In genomic region chr21:30463713-30464112, GRCh38 we compare ENCODE assay signal across 12 cellular contexts. TPM values are rescaled to one million over a fixed set of nuclear protein-coding genes. Genes with fewer than 3 reads are reported as not detected.
DNase-seq lines count a peak whose midpoint lies in the region; ATAC-seq, FAIRE-seq and TF ChIP-seq lines count a peak whose summit lies in the region.
"Had no signal": no experiment of that assay in that cellular context is flagged by ENCODE, and none has a peak within 500 bp of the region (broad histone marks: within the 10 kb centered on the region; RNA-seq: fewer than 3 reads in every experiment).

No MANE protein-coding gene starts in this region.

- no peak overlapping the region for H3K9ac ChIP-seq in OCI-LY1 (ENCODE audit: low read length)
- no peak overlapping the region for H3K9ac ChIP-seq in H1 (replicated peaks in 1 of 4; ENCODE audit: extremely low read depth in 1 of 4, low read depth in 3 of 4, low read length in 3 of 4)

- H4K91ac ChIP-seq in H1 (replicated peaks; ENCODE audit: insufficient read length, low read length): no peak overlapping the region

- no peak overlapping the region for H2BK15ac ChIP-seq in H1 (ENCODE audit: low read length)

- TF ChIP-seq RAD21 in H1 (IDR thresholded peaks at IDR 0.05 in 1 of 2, conservative IDR thresholded peaks at IDR 0.05 in 1 of 2; ENCODE audit: low read depth in 2 of 2, low read length in 2 of 2): peak; percentile 75 to 76

- H3K79me2 ChIP-seq in OCI-LY1 (ENCODE audit: insufficient read depth, low read length): no peaks in the 10 kb centered on the region
- H3K79me2 ChIP-seq in H1 (ENCODE audit: control insufficient read depth in 1 of 2, insufficient read depth in 2 of 2, low read length in 2 of 2): no peaks in the 10 kb centered on the region

- H3K4me2 ChIP-seq in OCI-LY1 (ENCODE audit: low read length): no peak overlapping the region
- no peak overlapping the region for H3K4me2 ChIP-seq in H1 (ENCODE audit: insufficient read depth in 1 of 2, low read depth in 2 of 2, low read length in 2 of 2)

- no peaks in the 10 kb centered on the region for H3K9me2 ChIP-seq in OCI-LY1 (ENCODE audit: low read depth, low read length)

- no peaks in the 10 kb centered on the region for H3K9me3 Mint-ChIP-seq in MCF 10A (ENCODE audit: unreplicated experiment)

- no peak overlapping the region for H2BK120ac ChIP-seq in H1 (replicated peaks; ENCODE audit: low read depth, low read length)

- no peak overlapping the region for H3K4me3 Mint-ChIP-seq in MCF 10A (ENCODE audit: unreplicated experiment)
- H3K4me3 Mint-ChIP-seq: activated naive CD8-positive, alpha-beta T cell had no signal

- no TSS peak for BruUV-seq in MCF 10A (replicated peaks; lab: Mats Ljungman, UMichigan)

- TF ChIP-seq CTCF in MCF 10A (IDR thresholded peaks at IDR 0.05; ENCODE audit: unreplicated experiment) (peak; percentile 53), breast epithelium (IDR thresholded peaks at IDR 0.05) (peak in 1 of 3 donors; percentile 27), OCI-LY1 (IDR thresholded peaks at IDR 0.05; ENCODE audit: low read length) (peak; percentile 75), H1 (IDR thresholded peaks at IDR 0.05; ENCODE audit: control extremely low read depth in 1 of 3, insufficient read depth in 1 of 3, low read depth in 1 of 3, low read length in 3 of 3) (peak in 2 of 3 experiments; percentile 65 to 74; a peak in 3 of 4 replicates), upper lobe of right lung (IDR thresholded peaks at IDR 0.05) (peak; percentile 16)

- no peak overlapping the region for H3K4ac ChIP-seq in H1 (replicated peaks; ENCODE audit: insufficient read length, low read depth, low read length)

- H4K20me1 ChIP-seq in OCI-LY1 (ENCODE audit: insufficient read depth, low read length): no peaks in the 10 kb centered on the region
- no peaks in the 10 kb centered on the region for H4K20me1 ChIP-seq in H1 (replicated peaks in 1 of 2; ENCODE audit: control insufficient read depth in 1 of 2, insufficient read depth in 2 of 2, low read length in 2 of 2)

- no peak overlapping the region for H2BK12ac ChIP-seq in H1 (ENCODE audit: low read depth, low read length)

- H3K27ac ChIP-seq in breast epithelium: no peak overlapping the region
- H3K27ac ChIP-seq in OCI-LY1 (ENCODE audit: low read depth, low read length, poor library complexity, severe bottlenecking): no peak overlapping the region
- H3K27ac ChIP-seq in H1 (ENCODE audit: low read depth, low read length): no peak overlapping the region
- H3K27ac ChIP-seq in upper lobe of right lung: no peak overlapping the region

- no peak overlapping the region for H4K8ac ChIP-seq in H1 (ENCODE audit: extremely low read depth, insufficient read depth, low read length)

- peak; percentile 69 for FAIRE-seq in H1 (lab: Jason Lieb, UNC)

- no peaks in the 10 kb centered on the region for H3K36me3 Mint-ChIP-seq in MCF 10A (ENCODE audit: insufficient read depth, unreplicated experiment)
- H3K36me3 Mint-ChIP-seq: activated naive CD8-positive, alpha-beta T cell had no signal

- POLR2A ChIA-PET in MCF 10A (lab: Yijun Ruan, JAX) (no interaction called here), H1 (lab: Charles Lee; ENCODE audit: partially characterized antibody) (no interaction called here)

- H3K27me3 ChIP-seq in breast epithelium (no peaks in the 10 kb centered on the region), OCI-LY1 (ENCODE audit: insufficient read depth, low read length) (no peaks in the 10 kb centered on the region), H1 (replicated peaks in 1 of 4; ENCODE audit: control insufficient read depth in 3 of 4, extremely low read depth in 1 of 4, insufficient read depth in 3 of 4, low read length in 3 of 4) (no peaks in the 10 kb centered on the region), upper lobe of right lung (no peaks in the 10 kb centered on the region)

- H3K79me1 ChIP-seq in H1 (ENCODE audit: low read depth, low read length): no peaks in the 10 kb centered on the region

- H3K14ac ChIP-seq in H1 (ENCODE audit: insufficient read length): no peak overlapping the region

- H3F3A ChIP-seq in OCI-LY1 (ENCODE audit: insufficient read depth, low read length): no peaks in the 10 kb centered on the region

- no peak for ATAC-seq in upper lobe of right lung
- no peak for ATAC-seq in GM18519 (IDR thresholded peaks at IDR 0.05; ENCODE audit: low FRiP score, unreplicated experiment)
- no peak for ATAC-seq in GM18517 (IDR thresholded peaks at IDR 0.05; ENCODE audit: unreplicated experiment)

- H3K4me3 ChIP-seq in breast epithelium: no peak overlapping the region
- H3K4me3 ChIP-seq in OCI-LY1 (ENCODE audit: low read depth, low read length, poor library complexity, severe bottlenecking): no peak overlapping the region
- no peak overlapping the region for H3K4me3 ChIP-seq in H1 (ENCODE audit: extremely low read depth in 1 of 4, insufficient read depth in 2 of 4, low read depth in 3 of 4, low read length in 4 of 4)
- H3K4me3 ChIP-seq in upper lobe of right lung: no peak overlapping the region

- no peaks in the 10 kb centered on the region for H3K23me2 ChIP-seq in H1 (ENCODE audit: low read depth, low read length)

- no peak overlapping the region for H2AK5ac ChIP-seq in H1 (ENCODE audit: low read depth, low read length)

- no peaks in the 10 kb centered on the region for H3K4me1 Mint-ChIP-seq in MCF 10A (ENCODE audit: insufficient read depth, unreplicated experiment)

- no peak overlapping the region for H3K23ac ChIP-seq in H1 (ENCODE audit: insufficient read length)

- H3K27me3 Mint-ChIP-seq in MCF 10A (ENCODE audit: insufficient read depth, unreplicated experiment): peaks cover 68% of the 10 kb centered on the region

- no peak overlapping the region for H2BK5ac ChIP-seq in H1 (ENCODE audit: low read depth, low read length)

- H3K36me3 ChIP-seq in breast epithelium: no peaks in the 10 kb centered on the region
- no peaks in the 10 kb centered on the region for H3K36me3 ChIP-seq in OCI-LY1 (ENCODE audit: insufficient read depth, low read length)
- no peaks in the 10 kb centered on the region for H3K36me3 ChIP-seq in H1 (ENCODE audit: control insufficient read depth in 2 of 4, insufficient read depth in 4 of 4, low read length in 3 of 4)
- no peaks in the 10 kb centered on the region for H3K36me3 ChIP-seq in upper lobe of right lung

- DNase-seq in MCF 10A (ENCODE audit: unreplicated experiment) (peak; percentile 29), breast epithelium (ENCODE audit: low spot score in 2 of 2) (no peak), H1 (ENCODE audit: low read depth in 1 of 2, low spot score in 2 of 2) (no peak), upper lobe of right lung (no peak), NCI-H345 treated with DMSO at 0.1 percent for 48 hours (lab: John Stamatoyannopoulos, UW; ENCODE audit: unreplicated experiment) (no peak)
- DNase-seq: NCI-H2081 treated with DMSO at 0.1 percent for 48 hours had no signal

- no peak for TF ChIP-seq EP300 in H1 (IDR thresholded peaks at IDR 0.05; ENCODE audit: borderline replicate concordance in 1 of 2, low read depth in 2 of 2, low read length in 2 of 2)

- H3K9me3 ChIP-seq in breast epithelium (no peaks in the 10 kb centered on the region), OCI-LY1 (ENCODE audit: low read length) (no peaks in the 10 kb centered on the region), H1 (ENCODE audit: insufficient read depth in 2 of 2, low read depth in 1 of 2, low read length in 1 of 2) (no peaks in the 10 kb centered on the region), upper lobe of right lung (no peaks in the 10 kb centered on the region)

- H2AFZ ChIP-seq in OCI-LY1 (ENCODE audit: low read length) (no peak overlapping the region), H1 (ENCODE audit: low read length) (0 out of 2 replicates have a peak overlapping the region, but pooled peaks have one; percentile 81)

- CTCF ChIA-PET in MCF 10A (lab: Yijun Ruan, JAX) (interaction anchor here (0.5 to 1.6 kb wide), 9 partner anchors 9 to 526 kb away, joined by 3 to 4 read pairs (median 3); no protein-coding TSS in a partner anchor), H1 (lab: Charles Lee; ENCODE audit: partially characterized antibody) (interaction anchor here (0.5 to 2.1 kb wide), 32 partner anchors 9 to 813 kb away, joined by 3 to 21 read pairs (median 4); partner anchors contain the start of genes KRTAP21-3 and KRTAP27-1)

- H3K27ac Mint-ChIP-seq in MCF 10A (ENCODE audit: low read depth, unreplicated experiment): no peak overlapping the region
- H3K27ac Mint-ChIP-seq: activated naive CD8-positive, alpha-beta T cell had no signal

- H3K56ac ChIP-seq in H1 (replicated peaks; ENCODE audit: insufficient read length, low read depth, low read length): no peak overlapping the region

- no peak overlapping the region for H3K18ac ChIP-seq in H1 (ENCODE audit: extremely low read depth, low read length)

- intact Hi-C loops in MCF 10A (cut with micrococcal nuclease): no loop called here
- intact Hi-C loops in breast epithelium (cut with DNase I; ENCODE audit: low total_unique reads): no loop called here
- intact Hi-C loops in upper lobe of right lung (cut with DNase I): no loop called here

- TF ChIP-seq POLR2A in breast epithelium (IDR thresholded peaks at IDR 0.05) (no peak), H1 (IDR thresholded peaks at IDR 0.05; ENCODE audit: control extremely low read depth in 1 of 2, low read depth in 2 of 2, low read length in 2 of 2) (no peak)

- H2BK20ac ChIP-seq in H1 (ENCODE audit: low read length): no peak overlapping the region

- H4K5ac ChIP-seq in H1 (ENCODE audit: insufficient read length, low read depth, low read length): no peak overlapping the region

- WGBS in H1 (ENCODE audit: extremely low coverage in 1 of 2, insufficient coverage in 1 of 2, insufficient read length in 1 of 2, insufficient replicate concordance in 2 of 2, low coverage in 1 of 2, low lambda C conversion rate in 2 of 2, missing lambda C conversion rate in 1 of 2), 2 experiments: 43% methylated on average over 3 of the region's 3 CpGs; no CpG with 5 or more reads in 1 of the 2 experiments

- H3K4me1 ChIP-seq in breast epithelium: no peaks in the 10 kb centered on the region
- H3K4me1 ChIP-seq in OCI-LY1 (ENCODE audit: insufficient read depth, low read length, severe bottlenecking): no peaks in the 10 kb centered on the region
- H3K4me1 ChIP-seq in H1 (replicated peaks in 1 of 4; ENCODE audit: control insufficient read depth in 3 of 4, insufficient read depth in 4 of 4, low read length in 3 of 4): no peaks in the 10 kb centered on the region
- H3K4me1 ChIP-seq in upper lobe of right lung: no peaks in the 10 kb centered on the region

RNA-seq across cellular contexts. Expression of gene KRTAP19-1, which starts 16.5 kb away (rescaled TPM):
- not detected in 2 replicates for total RNA-seq in MCF 10A (2022)
- total RNA-seq in breast epithelium: not detected
- not detected in 2 replicates for total RNA-seq in H1 (2021; fragmentation: NEBNext Ultra II Directional; extraction: Animal tissue kit (Norgen Biotek cat#: 25700))
- not detected in 2 replicates for polyA plus RNA-seq in H1 (2011; rRNA removed)
- polyA plus RNA-seq in H1 (2011; cell fraction: cytosol; rRNA removed): not detected
- polyA plus RNA-seq in H1 (2011; cell fraction: nucleus; rRNA removed): not detected
- not detected in 4 replicates for polyA plus RNA-seq in H1 (2012, experiment 1 of 2)
- not detected for polyA plus RNA-seq in H1 (2012, experiment 2 of 2)
- polyA plus RNA-seq in H1 (2013, experiment 1 of 2): not detected
- not detected for polyA plus RNA-seq in H1 (2013, experiment 2 of 2)
- polyA minus RNA-seq in H1 (2011; rRNA and poly(A)+ RNA removed): not detected in 2 replicates
- not detected for polyA minus RNA-seq in H1 (2011; cell fraction: cytosol; rRNA and poly(A)+ RNA removed)
- not detected for polyA minus RNA-seq in H1 (2011; cell fraction: nucleus; rRNA and poly(A)+ RNA removed)
- total RNA-seq in upper lobe of right lung: not detected
- total RNA-seq: mononuclear cell had no signal

RNA-seq across cellular contexts. Expression of gene KRTAP19-2, which starts 23.5 kb away (rescaled TPM):
- not detected in 2 replicates for total RNA-seq in MCF 10A (2022)
- total RNA-seq in breast epithelium: not detected
- not detected in 2 replicates for total RNA-seq in H1 (2021; fragmentation: NEBNext Ultra II Directional; extraction: Animal tissue kit (Norgen Biotek cat#: 25700))
- not detected in 2 replicates for polyA plus RNA-seq in H1 (2011; rRNA removed)
- polyA plus RNA-seq in H1 (2011; cell fraction: cytosol; rRNA removed): not detected
- polyA plus RNA-seq in H1 (2011; cell fraction: nucleus; rRNA removed): not detected
- not detected in 4 replicates for polyA plus RNA-seq in H1 (2012, experiment 1 of 2)
- not detected for polyA plus RNA-seq in H1 (2012, experiment 2 of 2)
- polyA plus RNA-seq in H1 (2013, experiment 1 of 2): not detected
- not detected for polyA plus RNA-seq in H1 (2013, experiment 2 of 2)
- polyA minus RNA-seq in H1 (2011; rRNA and poly(A)+ RNA removed): not detected in 2 replicates
- polyA minus RNA-seq in H1 (2011; cell fraction: cytosol; rRNA and poly(A)+ RNA removed): not detected
- polyA minus RNA-seq in H1 (2011; cell fraction: nucleus; rRNA and poly(A)+ RNA removed): not detected
- total RNA-seq in upper lobe of right lung: not detected
- total RNA-seq: mononuclear cell had no signal
- polyA plus RNA-seq: thymus had no signal

RNA-seq across cellular contexts. Expression of gene KRTAP15-1, which starts 23.6 kb away (rescaled TPM):
- not detected in 2 replicates for total RNA-seq in MCF 10A (2022)
- total RNA-seq in breast epithelium: not detected
- total RNA-seq in H1 (2021; fragmentation: NEBNext Ultra II Directional; extraction: Animal tissue kit (Norgen Biotek cat#: 25700)): not detected in 2 replicates
- not detected in 2 replicates for polyA plus RNA-seq in H1 (2011; rRNA removed)
- polyA plus RNA-seq in H1 (2011; cell fraction: cytosol; rRNA removed): not detected
- not detected for polyA plus RNA-seq in H1 (2011; cell fraction: nucleus; rRNA removed)
- polyA plus RNA-seq in H1 (2012, experiment 1 of 2): not detected in 4 replicates
- not detected for polyA plus RNA-seq in H1 (2012, experiment 2 of 2)
- polyA plus RNA-seq in H1 (2013, experiment 1 of 2): not detected
- polyA plus RNA-seq in H1 (2013, experiment 2 of 2): not detected
- not detected in 2 replicates for polyA minus RNA-seq in H1 (2011; rRNA and poly(A)+ RNA removed)
- polyA minus RNA-seq in H1 (2011; cell fraction: cytosol; rRNA and poly(A)+ RNA removed): not detected
- polyA minus RNA-seq in H1 (2011; cell fraction: nucleus; rRNA and poly(A)+ RNA removed): not detected
- total RNA-seq in upper lobe of right lung: not detected
- total RNA-seq: mononuclear cell had no signal
- polyA plus RNA-seq: thymus had no signal

RNA-seq across cellular contexts. Expression of gene KRTAP19-3, which starts 28.1 kb away (rescaled TPM):
- not detected in 2 replicates for total RNA-seq in MCF 10A (2022)
- not detected for total RNA-seq in breast epithelium
- not detected in 2 replicates for total RNA-seq in H1 (2021; fragmentation: NEBNext Ultra II Directional; extraction: Animal tissue kit (Norgen Biotek cat#: 25700))
- polyA plus RNA-seq in H1 (2011; rRNA removed): not detected in 2 replicates
- not detected for polyA plus RNA-seq in H1 (2011; cell fraction: cytosol; rRNA removed)
- polyA plus RNA-seq in H1 (2011; cell fraction: nucleus; rRNA removed): not detected
- not detected in 4 replicates for polyA plus RNA-seq in H1 (2012, experiment 1 of 2)
- polyA plus RNA-seq in H1 (2012, experiment 2 of 2): not detected
- polyA plus RNA-seq in H1 (2013, experiment 1 of 2): not detected
- polyA plus RNA-seq in H1 (2013, experiment 2 of 2): not detected
- polyA minus RNA-seq in H1 (2011; rRNA and poly(A)+ RNA removed): not detected in 2 replicates
- not detected for polyA minus RNA-seq in H1 (2011; cell fraction: cytosol; rRNA and poly(A)+ RNA removed)
- not detected for polyA minus RNA-seq in H1 (2011; cell fraction: nucleus; rRNA and poly(A)+ RNA removed)
- total RNA-seq in upper lobe of right lung: not detected
- total RNA-seq: mononuclear cell had no signal

RNA-seq across cellular contexts. Expression of gene KRTAP19-4, which starts 33.3 kb away (rescaled TPM):
- total RNA-seq in MCF 10A (2022): not detected in 2 replicates
- not detected for total RNA-seq in breast epithelium
- total RNA-seq in H1 (2021; fragmentation: NEBNext Ultra II Directional; extraction: Animal tissue kit (Norgen Biotek cat#: 25700)): not detected in 2 replicates
- not detected in 2 replicates for polyA plus RNA-seq in H1 (2011; rRNA removed)
- polyA plus RNA-seq in H1 (2011; cell fraction: cytosol; rRNA removed): not detected
- polyA plus RNA-seq in H1 (2011; cell fraction: nucleus; rRNA removed): not detected
- not detected in 4 replicates for polyA plus RNA-seq in H1 (2012, experiment 1 of 2)
- polyA plus RNA-seq in H1 (2012, experiment 2 of 2): not detected
- not detected for polyA plus RNA-seq in H1 (2013, experiment 1 of 2)
- polyA plus RNA-seq in H1 (2013, experiment 2 of 2): not detected
- polyA minus RNA-seq in H1 (2011; rRNA and poly(A)+ RNA removed): not detected in 2 replicates
- not detected for polyA minus RNA-seq in H1 (2011; cell fraction: cytosol; rRNA and poly(A)+ RNA removed)
- polyA minus RNA-seq in H1 (2011; cell fraction: nucleus; rRNA and poly(A)+ RNA removed): not detected
- not detected for total RNA-seq in upper lobe of right lung
- total RNA-seq: mononuclear cell had no signal
- polyA plus RNA-seq: thymus had no signal
